8 cellular contexts compared by ENCODE assay signal in genomic region chr1:109214695-109215623, GRCh38. TPM values are rescaled to one million over a fixed set of nuclear protein-coding genes. Genes with fewer than 3 reads are reported as not detected.
DNase-seq lines count a peak whose midpoint lies in the region; ATAC-seq lines count a peak whose summit lies in the region.

No MANE protein-coding gene starts in this region.

- H3K27ac ChIP-seq in SJCRH30, result peak overlapping the region; percentile 49
- H3K27ac ChIP-seq in iPS-18a (ENCODE audit: low read length), result peak overlapping the region; percentile 51
- peak overlapping the region; percentile 38 to 93 (median 84) for H3K27ac ChIP-seq in skin epidermis

- H3K4me1 ChIP-seq in SJCRH30, result peaks cover 5% of the 10 kb centered on the region
- peaks cover 10% of the 10 kb centered on the region for H3K4me1 ChIP-seq in iPS-18a (ENCODE audit: control insufficient read depth, low read depth, low read length)

- no peak for ATAC-seq in GM21825 (IDR thresholded peaks at IDR 0.05; ENCODE audit: unreplicated experiment)

- H3K9me3 ChIP-seq in SJCRH30 (replicated peaks) (no peaks in the 10 kb centered on the region), iPS-18a (ENCODE audit: control insufficient read depth, low read depth, low read length) (no peaks in the 10 kb centered on the region)

- H3K4me3 ChIP-seq in SJCRH30, result peak overlapping the region; percentile 80
- peak overlapping the region; percentile 78 for H3K4me3 ChIP-seq in iPS-18a (ENCODE audit: low read length)
- H3K4me3 ChIP-seq in skin epidermis, result peak overlapping the region; percentile 86 to 95 (median 94)

- DNase-seq in GM04503 (ENCODE audit: low read depth) (peak; percentile 61), LoVo (ENCODE audit: low spot score) (peak; percentile 90), SJCRH30 (peak; percentile 21 to 51), astrocyte of the hippocampus (ENCODE audit: low read depth, low spot score) (peak; percentile 76), GDM1 (lab: John Stamatoyannopoulos, UW) (no peak)

- H3K36me3 ChIP-seq in SJCRH30 (peaks cover 3% of the 10 kb centered on the region; the same call in 1 of the 2 replicates), iPS-18a (ENCODE audit: control insufficient read depth, low read depth, low read length) (no peaks in the 10 kb centered on the region)

- H3K27me3 ChIP-seq in SJCRH30 (no peaks in the 10 kb centered on the region), iPS-18a (ENCODE audit: control insufficient read depth, insufficient read depth, low read length) (no peaks in the 10 kb centered on the region)

- peak overlapping the region; percentile 75 for H3K9ac ChIP-seq in iPS-18a (ENCODE audit: low read length)

RNA-seq across cellular contexts. Expression of gene SARS1, which starts 1.2 kb away (rescaled TPM):
- 105 and 107 TPM in 2 replicates for total RNA-seq in SJCRH30 (2014; rRNA removed; shearing (Covaris generic))

RNA-seq across cellular contexts. Expression of gene CELSR2, which starts 34.4 kb away (rescaled TPM):
- total RNA-seq in SJCRH30 (2014; rRNA removed; shearing (Covaris generic)), result 2.6 and 4.0 TPM in 2 replicates
